32 cellular contexts compared by ENCODE assay signal in genomic region chr10:61565819-61566560, GRCh38.
"Had no signal": no experiment of that assay in that cellular context is flagged by ENCODE, and none has a peak within 500 bp of the region (broad histone marks: within the 10 kb centered on the region; RNA-seq: fewer than 3 reads in every experiment).

No MANE protein-coding gene starts in this region.

- H3K4me1 Mint-ChIP-seq: endodermal cell; mesothelial cell of epicardium; naive B cell; stimulated activated memory B cell treated with anti-CD40 and anti-IgM and Interleukin-4, amounts not matched to agents 10 μg/mL and 1 μg/mL and 100 μg/mL, for 72 hours had no signal

- H3K4me3 Mint-ChIP-seq: dendritic cell treated with granulocyte-macrophage colony-stimulating factor and Interleukin-4, amounts not matched to agents 40 ng/mL and 50 ng/mL, for 4 days; endodermal cell; mesothelial cell of epicardium; naive B cell; natural killer cell treated with Interleukin-12 subunit alpha and Interleukin-12 subunit beta and Interleukin-15 and Interleukin-18, amount 100 ng/mL, for 72 hours; neural crest cell; stimulated activated memory B cell treated with anti-CD40 and anti-IgM and Interleukin-4, amounts not matched to agents 10 μg/mL and 1 μg/mL and 100 μg/mL, for 72 hours; type B pancreatic cell had no signal

- H3K27ac Mint-ChIP-seq: dendritic cell treated with granulocyte-macrophage colony-stimulating factor and Interleukin-4, amounts not matched to agents 40 ng/mL and 50 ng/mL, for 4 days; endodermal cell; mesothelial cell of epicardium; natural killer cell treated with Interleukin-12 subunit alpha and Interleukin-12 subunit beta and Interleukin-15 and Interleukin-18, amount 100 ng/mL, for 72 hours; stimulated activated memory B cell treated with anti-CD40 and anti-IgM and Interleukin-4, amounts not matched to agents 10 μg/mL and 1 μg/mL and 100 μg/mL, for 72 hours; type B pancreatic cell had no signal

- H2AFZ ChIP-seq: parathyroid adenoma had no signal

- H3K79me2 ChIP-seq: parathyroid adenoma had no signal

- H3K27me3 Mint-ChIP-seq: dendritic cell treated with granulocyte-macrophage colony-stimulating factor and Interleukin-4, amounts not matched to agents 40 ng/mL and 50 ng/mL, for 4 days; naive B cell; natural killer cell treated with Interleukin-12 subunit alpha and Interleukin-12 subunit beta and Interleukin-15 and Interleukin-18, amount 100 ng/mL, for 72 hours; stimulated activated memory B cell treated with anti-CD40 and anti-IgM and Interleukin-4, amounts not matched to agents 10 μg/mL and 1 μg/mL and 100 μg/mL, for 72 hours; type B pancreatic cell had no signal

- ATAC-seq: heart right ventricle; left ventricle myocardium superior; mucosa of descending colon; natural killer cell treated with Interleukin-12 subunit alpha and Interleukin-12 subunit beta and Interleukin-15 and Interleukin-18, amount 100 ng/mL, for 72 hours; right cardiac atrium; stimulated activated memory B cell treated with anti-CD40 and anti-IgM and Interleukin-4, amounts not matched to agents 10 μg/mL and 1 μg/mL and 100 μg/mL, for 72 hours; stimulated activated naive CD8-positive, alpha-beta T cell treated with anti-CD3 and anti-CD28 coated beads, Interleukin-15, Interleukin-2, amounts not matched to agents 100 U/mL and 50 U/mL, for 24 hours had no signal

- DNase-seq: central memory CD4-positive, alpha-beta T cell; colonic mucosa; effector CD8-positive, alpha-beta T cell; endodermal cell; erythroblast; foreskin melanocyte; glutamatergic neuron; heart right ventricle; hippocampal formation; kidney glomerular epithelial cell; left ventricle myocardium superior; mesenchymal stem cell; mucosa of descending colon; naive B cell; right cardiac atrium; sigmoid colon; spleen; stimulated activated CD4-positive, alpha-beta T cell treated with anti-CD3 and anti-CD28 coated beads, Interleukin-4, amount 100 ng/mL, for 4 hours; stimulated activated naive CD8-positive, alpha-beta T cell treated with anti-CD3 and anti-CD28 coated beads, Interleukin-15, Interleukin-2, amounts not matched to agents 100 U/mL and 50 U/mL, for 24 hours; substantia nigra; testis; tibial artery had no signal

- H3K36me3 ChIP-seq: colonic mucosa, heart right ventricle, neutrophil, prostate gland, sigmoid colon, spleen, tibial artery had no signal

- H3K27me3 ChIP-seq: colonic mucosa, heart right ventricle, neutrophil, sigmoid colon, spleen, testis, tibial artery had no signal

- H3K9me3 Mint-ChIP-seq: natural killer cell treated with Interleukin-12 subunit alpha and Interleukin-12 subunit beta and Interleukin-15 and Interleukin-18, amount 100 ng/mL, for 72 hours had no signal

- H3K36me3 Mint-ChIP-seq: natural killer cell treated with Interleukin-12 subunit alpha and Interleukin-12 subunit beta and Interleukin-15 and Interleukin-18, amount 100 ng/mL, for 72 hours; stimulated activated memory B cell treated with anti-CD40 and anti-IgM and Interleukin-4, amounts not matched to agents 10 μg/mL and 1 μg/mL and 100 μg/mL, for 72 hours; type B pancreatic cell had no signal

- H3K9me3 ChIP-seq: colonic mucosa, mucosa of descending colon, neutrophil, prostate gland, testis had no signal

- H3K4me1 ChIP-seq: colonic mucosa, heart right ventricle, parathyroid adenoma, prostate gland, sigmoid colon, spleen, testis, tibial artery had no signal

- H3K27ac ChIP-seq: colonic mucosa, heart right ventricle, neutrophil, parathyroid adenoma, prostate gland, sigmoid colon, spleen, testis, tibial artery had no signal

- H3K9ac ChIP-seq: parathyroid adenoma had no signal

- H3K4me3 ChIP-seq: colonic mucosa, heart right ventricle, lung, mucosa of descending colon, prostate gland, sigmoid colon, spleen, testis, tibial artery had no signal
